ENCODE assay signal across 17 cellular contexts in genomic region chr9:89465726-89466308, GRCh38. TPM values are rescaled to one million over a fixed set of nuclear protein-coding genes. Genes with fewer than 3 reads are reported as not detected.
DNase-seq lines count a peak whose midpoint lies in the region; ATAC-seq and TF ChIP-seq lines count a peak whose summit lies in the region.
"Had no signal": no experiment of that assay in that cellular context is flagged by ENCODE, and none has a peak within 500 bp of the region (broad histone marks: within the 10 kb centered on the region; RNA-seq: fewer than 3 reads in every experiment).

No MANE protein-coding gene starts in this region.

- H3K27me3 ChIP-seq in CD4-positive, alpha-beta memory T cell (ENCODE audit: insufficient read depth, low read length) = no peaks in the 10 kb centered on the region
- H3K27me3 ChIP-seq in H9 (ENCODE audit: insufficient read depth, low read length) = no peaks in the 10 kb centered on the region
- H3K27me3 ChIP-seq: esophagus squamous epithelium, left lung had no signal

- CTCF ChIA-PET in CD4-positive, alpha-beta memory T cell (lab: Charles Lee; ENCODE audit: partially characterized antibody) = interaction anchor here (1.0 to 5.0 kb wide), 2 partner anchors 12 to 83 kb away, joined by 4 to 21 read pairs; no protein-coding TSS in a partner anchor
- CTCF ChIA-PET in HEK293T (lab: Yijun Ruan, JAX) = no interaction called here

- no peak overlapping the region for H3T11ph ChIP-seq in H9 (ENCODE audit: low read length)

- no peak overlapping the region for H3K56ac ChIP-seq in H9 (ENCODE audit: insufficient read length, low read depth, low read length)

- H3K9ac ChIP-seq in H9 (ENCODE audit: extremely low read depth, insufficient read length, low read length) = no peak overlapping the region

- no peaks in the 10 kb centered on the region for H3K23me2 ChIP-seq in H9 (ENCODE audit: insufficient read length, low read depth, low read length, poor library complexity, severe bottlenecking)

- peaks cover 14% of the 10 kb centered on the region; the same call in 1 of the 2 replicates for H3K79me2 ChIP-seq in H9 (ENCODE audit: insufficient read depth, low read length)

- H3K4me1 Mint-ChIP-seq in CD4-positive, alpha-beta memory T cell = peaks cover 86 to 100% (median 95%) of the 10 kb centered on the region in 4 donors
- H3K4me1 Mint-ChIP-seq in H9 = peaks cover 75 to 82% of the 10 kb centered on the region in 2 experiments
- H3K4me1 Mint-ChIP-seq in activated T-helper 17 cell treated with anti-CD3 and anti-CD28 coated beads, Interleukin-2, amount 50 U/mL, for 72 hours = peaks cover 85% of the 10 kb centered on the region
- peaks cover 93% of the 10 kb centered on the region in 2 donors for H3K4me1 Mint-ChIP-seq in natural killer cell

- no peak overlapping the region for H3K4me2 ChIP-seq in H9 (ENCODE audit: insufficient read depth, insufficient read length, low read length)
- H3K4me2 ChIP-seq: PC-9 had no signal

- no peak for DNase-seq in CD4-positive, alpha-beta memory T cell
- DNase-seq in H9 = no peak
- DNase-seq in natural killer cell = no peak
- DNase-seq in HEK293T (ENCODE audit: extremely low spot score) = no peak
- DNase-seq in cerebellar cortex (ENCODE audit: low spot score) = no peak
- DNase-seq in GDM1 (lab: John Stamatoyannopoulos, UW) = no peak
- DNase-seq in NCI-H82 (lab: John Stamatoyannopoulos, UW) = no peak
- DNase-seq: activated CD4-positive, alpha-beta T cell treated with anti-CD3 and anti-CD28 coated beads, Interleukin-2, amount 50 U/mL, for 48 hours; esophagus squamous epithelium; hypothalamus; IMR-90; left lung; NCI-H446; PC-9; SW 1271 had no signal

- no peak overlapping the region for H2BK120ac ChIP-seq in H9 (ENCODE audit: low read depth, low read length, poor library complexity, severe bottlenecking)

- POLR2A ChIA-PET in CD4-positive, alpha-beta memory T cell (lab: Charles Lee; ENCODE audit: partially characterized antibody) = interaction anchor here (1.1 to 26.8 kb wide), 8 partner anchors 6 to 83 kb away, joined by 3 to 609 read pairs (median 14); no protein-coding TSS in a partner anchor
- POLR2A ChIA-PET in HEK293T (lab: Yijun Ruan, JAX) = no interaction called here

- no peak overlapping the region for H2BK5ac ChIP-seq in H9 (ENCODE audit: insufficient read length, low read length)

- peaks cover 4% of the 10 kb centered on the region for H3K36me3 ChIP-seq in CD4-positive, alpha-beta memory T cell (ENCODE audit: insufficient read depth, low read length)
- H3K36me3 ChIP-seq: esophagus squamous epithelium, left lung had no signal

- H2AFZ ChIP-seq in H9 (ENCODE audit: low read length) = no peak overlapping the region
- H2AFZ ChIP-seq: PC-9 had no signal

- H3K4ac ChIP-seq in H9 (ENCODE audit: low read depth, low read length) = no peak overlapping the region

- WGBS in H9 (ENCODE audit: extremely low coverage, insufficient read length, low lambda C conversion rate) = no CpG with 5 or more reads among the region's 10 CpGs

- H4K20me1 ChIP-seq in H9 (ENCODE audit: control insufficient read depth, insufficient read depth, insufficient read length) = no peaks in the 10 kb centered on the region

- H2BK20ac ChIP-seq in H9 (ENCODE audit: low read depth, low read length, poor library complexity, severe bottlenecking) = no peak overlapping the region

- H2BK12ac ChIP-seq in H9 (ENCODE audit: insufficient read length, low read depth, low read length) = no peak overlapping the region

- no peak overlapping the region; the same call in 1 of the 2 replicates for H3K14ac ChIP-seq in H9 (ENCODE audit: insufficient read depth, low read length)

- H3K27me3 Mint-ChIP-seq in CD4-positive, alpha-beta memory T cell = no peaks in the 10 kb centered on the region
- H3K27me3 Mint-ChIP-seq in H9 (ENCODE audit: low read depth) (no peaks in the 10 kb centered on the region), natural killer cell (ENCODE audit: low read depth in 2 of 2) (no peaks in the 10 kb centered on the region)
- no peaks in the 10 kb centered on the region for H3K27me3 Mint-ChIP-seq in activated T-helper 17 cell treated with anti-CD3 and anti-CD28 coated beads, Interleukin-2, amount 50 U/mL, for 72 hours

- H3K4me1 ChIP-seq in CD4-positive, alpha-beta memory T cell (ENCODE audit: insufficient read depth, low read length) = peaks cover 100% of the 10 kb centered on the region
- peaks cover 28% of the 10 kb centered on the region for H3K4me1 ChIP-seq in H9 (ENCODE audit: insufficient read depth, low read length)

- intact Hi-C loops in CD4-positive, alpha-beta memory T cell (cut with micrococcal nuclease) = loop anchor here (2.0 to 10.0 kb wide), 2 partner anchors 29 to 151 kb away; partner anchors contain the start of genes CKS2 and SECISBP2
- intact Hi-C loops in natural killer cell (cut with micrococcal nuclease) = loop anchor here (2.0 kb wide), 1 partner anchor 21 kb away; no protein-coding TSS in a partner anchor

- peaks cover 0 to 2% (median 0%) of the 10 kb centered on the region in 8 donors for H3K9me3 Mint-ChIP-seq in CD4-positive, alpha-beta memory T cell
- 0 out of 5 replicates have a peak, but pooled peaks cover 0 to 2% of the 10 kb centered on the region in 2 experiments for H3K9me3 Mint-ChIP-seq in H9
- H3K9me3 Mint-ChIP-seq in activated T-helper 17 cell treated with anti-CD3 and anti-CD28 coated beads, Interleukin-2, amount 50 U/mL, for 72 hours = no peaks in the 10 kb centered on the region
- no peaks in the 10 kb centered on the region for H3K9me3 Mint-ChIP-seq in natural killer cell

- H3K18ac ChIP-seq in H9 (ENCODE audit: insufficient read length, low read depth, low read length) = no peak overlapping the region

- H4K8ac ChIP-seq in H9 (replicated peaks; ENCODE audit: insufficient read length, low read depth, low read length) = no peak overlapping the region

- H2BK15ac ChIP-seq in H9 (ENCODE audit: low read depth, low read length) = no peak overlapping the region

- peaks cover 39 to 55% of the 10 kb centered on the region in 2 donors for H3K36me3 Mint-ChIP-seq in CD4-positive, alpha-beta memory T cell
- H3K36me3 Mint-ChIP-seq in H9 (ENCODE audit: insufficient read depth in 1 of 3, low read depth in 3 of 3) = peaks cover 2 to 22% (median 3%) of the 10 kb centered on the region in 3 experiments; a peak in 5 of 7 replicates
- H3K36me3 Mint-ChIP-seq in activated T-helper 17 cell treated with anti-CD3 and anti-CD28 coated beads, Interleukin-2, amount 50 U/mL, for 72 hours (ENCODE audit: low read depth) = peaks cover 96% of the 10 kb centered on the region
- no peaks in the 10 kb centered on the region for H3K36me3 Mint-ChIP-seq in natural killer cell

- ATAC-seq in activated T-helper 17 cell treated with anti-CD3 and anti-CD28 coated beads, Interleukin-2, amount 50 U/mL, for 72 hours (replicated peaks) = no peak
- no peak for ATAC-seq in natural killer cell
- ATAC-seq: left lung had no signal

- peak overlapping the region; percentile 92 to 100 (median 96) for H3K27ac Mint-ChIP-seq in CD4-positive, alpha-beta memory T cell
- peak overlapping the region; percentile 60 to 91 (median 68); a peak in 6 of 7 replicates for H3K27ac Mint-ChIP-seq in H9
- peak overlapping the region; percentile 98 for H3K27ac Mint-ChIP-seq in activated T-helper 17 cell treated with anti-CD3 and anti-CD28 coated beads, Interleukin-2, amount 50 U/mL, for 72 hours
- H3K27ac Mint-ChIP-seq in natural killer cell = peak overlapping the region; percentile 88 to 94

- no peak overlapping the region for H2AK5ac ChIP-seq in H9 (ENCODE audit: insufficient read length, low read length)

- peak overlapping the region; percentile 31 to 56 for H3K4me3 ChIP-seq in CD4-positive, alpha-beta memory T cell (ENCODE audit: low read length in 2 of 2)
- H3K4me3 ChIP-seq: coronary artery, esophagus squamous epithelium, left lung, PC-9 had no signal

- peaks cover 7% of the 10 kb centered on the region for H3K79me1 ChIP-seq in H9 (ENCODE audit: insufficient read depth, low read depth, low read length, poor library complexity, severe bottlenecking)

- no peaks in the 10 kb centered on the region for H3K9me3 ChIP-seq in CD4-positive, alpha-beta memory T cell (ENCODE audit: control insufficient read depth in 1 of 2, low read length in 2 of 2)
- no peaks in the 10 kb centered on the region for H3K9me3 ChIP-seq in H9 (ENCODE audit: control insufficient read depth, low read depth, low read length)
- H3K9me3 ChIP-seq: esophagus squamous epithelium, left lung had no signal

- H3K4me3 Mint-ChIP-seq in CD4-positive, alpha-beta memory T cell = peak overlapping the region; percentile 78 to 93 (median 84)
- H3K4me3 Mint-ChIP-seq in H9 (no peak overlapping the region; a peak in 1 of 5 replicates), natural killer cell (peak overlapping the region; percentile 90)
- peak overlapping the region; percentile 91 for H3K4me3 Mint-ChIP-seq in activated T-helper 17 cell treated with anti-CD3 and anti-CD28 coated beads, Interleukin-2, amount 50 U/mL, for 72 hours

- TF ChIP-seq CTCF in H9 (conservative IDR thresholded peaks at IDR 0.05) (no peak), natural killer cell (IDR thresholded peaks at IDR 0.05) (no peak)

- H3K27ac ChIP-seq in CD4-positive, alpha-beta memory T cell (ENCODE audit: low read depth, low read length) = peak overlapping the region; percentile 73
- H3K27ac ChIP-seq in H9 (ENCODE audit: insufficient read length, low read depth, low read length) = no peak overlapping the region
- H3K27ac ChIP-seq: coronary artery, PC-9 had no signal

- H4K91ac ChIP-seq in H9 (ENCODE audit: insufficient read length, low read depth, low read length) = no peak overlapping the region

- H4K5ac ChIP-seq in H9 (ENCODE audit: insufficient read length, low read depth, low read length) = no peak overlapping the region

- H3K23ac ChIP-seq in H9 (ENCODE audit: insufficient read length, low read depth, low read length) = no peak overlapping the region

TF ChIP-seq in HEK293T, 16 proteins besides CTCF, POLR2A, EP300 and RAD21:
- TF ChIP-seq HDGF (IDR thresholded peaks at IDR 0.05; ENCODE audit: borderline replicate concordance) = no peak

RNA-seq across cellular contexts. Expression of gene SEMA4D, which starts 32.1 kb away (rescaled TPM):
- total RNA-seq in CD4-positive, alpha-beta memory T cell = 100 to 1,000 TPM; 393 to 410 TPM
- polyA plus RNA-seq in CD4-positive, alpha-beta memory T cell = 100 to 1,000 TPM in 1 of 2 donors, 10 to 100 TPM in 1; 49.5 to 166 TPM
- total RNA-seq in H9 (2021) (41.8 and 47.2 TPM in 2 replicates), natural killer cell (100 to 1,000 TPM; 354 to 448 (median 420) TPM)
- 100 to 1,000 TPM; 167 to 263 TPM for total RNA-seq in activated T-helper 17 cell treated with anti-CD3 and anti-CD28 coated beads, Interleukin-2, amount 50 U/mL, for 72 hours

Comparison
In these comparisons a context has a peak if more than half of its experiments do, and no peak if none do; other contexts are left out.
1. H3K4me3 Mint-ChIP-seq: peak in CD4-positive, alpha-beta memory T cell (8 of 8), activated T-helper 17 cell treated with anti-CD3 and anti-CD28 coated beads, Interleukin-2, amount 50 U/mL, for 72 hours (single experiment) and natural killer cell (single experiment); none in H9 (0 of 2).
2. Peak in every context shown above with its lines, with median percentiles within 50 percentile points of each other: H3K27ac Mint-ChIP-seq.